In the genomic region with DNA sequence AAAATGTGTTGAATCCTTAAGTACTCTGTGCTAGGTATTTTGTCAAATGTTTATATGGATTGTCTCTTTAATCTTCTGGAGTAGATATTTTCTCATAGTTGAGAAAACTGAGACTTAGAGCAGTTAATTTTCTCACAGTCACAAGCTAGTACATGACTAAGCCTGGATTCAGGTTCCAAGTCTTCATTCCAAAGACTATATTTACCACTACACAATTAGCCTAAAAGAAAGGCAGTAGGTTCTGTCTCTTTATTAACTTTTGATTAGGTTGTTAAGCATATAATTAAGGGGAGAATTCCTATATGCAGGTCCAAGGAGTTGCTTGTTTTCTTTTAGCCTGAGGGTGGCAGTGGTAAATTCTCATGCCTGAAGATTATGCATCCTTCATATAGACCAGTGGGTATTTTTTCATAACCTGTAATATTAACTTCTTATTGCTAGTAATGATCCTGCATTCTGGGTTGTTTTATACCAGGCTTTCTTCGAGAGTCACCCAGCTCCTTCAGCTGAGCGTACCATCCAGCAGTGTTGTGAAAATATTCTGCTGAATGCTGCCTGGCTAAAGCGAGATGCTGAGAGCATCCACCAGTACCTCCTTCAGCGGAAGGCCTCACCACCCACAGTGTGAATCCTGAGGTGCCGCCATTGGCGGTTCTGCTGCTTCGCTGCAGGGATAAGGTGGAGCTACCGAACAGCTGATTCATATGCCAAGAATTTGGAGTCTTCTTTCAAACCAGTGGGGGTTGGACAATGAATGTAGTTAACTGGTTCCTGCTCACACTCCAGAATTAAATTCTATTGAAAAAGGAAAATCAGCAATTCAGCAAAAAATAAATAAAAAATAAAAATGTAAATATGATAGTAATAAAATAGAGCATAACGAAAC, we compare ENCODE assay signal across 8 cellular contexts. TPM values are rescaled to one million over a fixed set of nuclear protein-coding genes. Genes with fewer than 3 reads are reported as not detected.
A peak's percentile ranks its signal among the peaks of the same experiment; 100 is the strongest.
DNase-seq lines count a peak whose midpoint lies in the region; ATAC-seq and TF ChIP-seq lines count a peak whose summit lies in the region.

No MANE protein-coding gene starts in this region.

- TF ChIP-seq CTCF in brain microvascular endothelial cell (IDR thresholded peaks at IDR 0.05; ENCODE audit: low read depth, low read length, missing control alignments) (peak; percentile 22), left lung (IDR thresholded peaks at IDR 0.05) (no peak), uterus (IDR thresholded peaks at IDR 0.05) (no peak)

- peak; percentile 98 for DNase-seq in ACHN
- DNase-seq in brain microvascular endothelial cell = peak; percentile 92
- peak in 1 of 2 donors; percentile 42 for DNase-seq in left lung
- DNase-seq in uterus = peak; percentile 36 to 51
- no peak for DNase-seq in NCI-H2029 treated with DMSO at 0.1 percent for 48 hours (lab: John Stamatoyannopoulos, UW)

- TF ChIP-seq POLR2A in uterus (IDR thresholded peaks at IDR 0.05) = no peak

- peaks cover 17% of the 10 kb centered on the region for H3K4me1 ChIP-seq in HUES6 (ENCODE audit: control insufficient read depth, insufficient read depth, low read length)
- no peaks in the 10 kb centered on the region for H3K4me1 ChIP-seq in left lung
- peaks cover 0 to 5% of the 10 kb centered on the region in 2 donors for H3K4me1 ChIP-seq in uterus

- H3K9ac ChIP-seq in HUES6 (ENCODE audit: low read length) = peak overlapping the region; percentile 5

- ATAC-seq in left lung (peak; percentile 73), HG02678 (IDR thresholded peaks at IDR 0.05; ENCODE audit: unreplicated experiment) (no peak), HG02840 (IDR thresholded peaks at IDR 0.05; ENCODE audit: low FRiP score, unreplicated experiment) (no peak)

- in situ Hi-C loops in ACHN (cut with HindIII; ENCODE audit: low pct_ligation_motif_present, low pct_unique_long_range_greater_than_20kb, low sequenced_read_pairs) = no loop called here
- in situ Hi-C loops in brain microvascular endothelial cell (cut with HindIII; ENCODE audit: low pct_ligation_motif_present, low sequenced_read_pairs) = no loop called here

- H3K9me3 ChIP-seq in HUES6 (ENCODE audit: control insufficient read depth, insufficient read depth, low read depth, low read length) = no peaks in the 10 kb centered on the region
- no peaks in the 10 kb centered on the region for H3K9me3 ChIP-seq in left lung
- no peaks in the 10 kb centered on the region for H3K9me3 ChIP-seq in uterus

- peak overlapping the region; percentile 77; the same call in 1 of the 2 replicates for H3K27ac ChIP-seq in HUES6 (ENCODE audit: low read depth, low read length)
- peak overlapping the region; percentile 82 for H3K27ac ChIP-seq in brain microvascular endothelial cell
- H3K27ac ChIP-seq in left lung = no peak overlapping the region
- H3K27ac ChIP-seq in uterus = peak overlapping the region; percentile 48 to 57

- H3K36me3 ChIP-seq in HUES6 (ENCODE audit: control insufficient read depth, insufficient read depth, low read length) (peaks cover 52% of the 10 kb centered on the region), brain microvascular endothelial cell (replicated peaks) (peaks cover 30% of the 10 kb centered on the region), left lung (peaks cover 0 to 91% of the 10 kb centered on the region in 2 donors), uterus (no peaks in the 10 kb centered on the region)

- H3K27me3 ChIP-seq in HUES6 (ENCODE audit: control insufficient read depth, insufficient read depth, low read length) = no peaks in the 10 kb centered on the region
- no peaks in the 10 kb centered on the region for H3K27me3 ChIP-seq in brain microvascular endothelial cell (replicated peaks)
- no peaks in the 10 kb centered on the region for H3K27me3 ChIP-seq in left lung
- H3K27me3 ChIP-seq in uterus = no peaks in the 10 kb centered on the region

- intact Hi-C loops in left lung (cut with DNase I) = no loop called here
- intact Hi-C loops in uterus (cut with DNase I; ENCODE audit: low total_unique reads) = no loop called here

- H3K4me3 ChIP-seq in HUES6 (ENCODE audit: low read depth, low read length) = no peak overlapping the region
- H3K4me3 ChIP-seq in brain microvascular endothelial cell (ENCODE audit: low read depth, low read length) = no peak overlapping the region
- H3K4me3 ChIP-seq in left lung = no peak overlapping the region
- no peak overlapping the region for H3K4me3 ChIP-seq in uterus

RNA-seq across cellular contexts. Expression of gene KPNB1, which starts 28.2 kb away (rescaled TPM):
- 100 to 1,000 TPM; 195 to 305 TPM for total RNA-seq in left lung
- total RNA-seq in uterus = 100 to 1,000 TPM in 3 of 4 donors, 10 to 100 TPM in 1; 55.6 to 313 (median 209) TPM

Comparison
In these comparisons a context has a peak if more than half of its experiments do, and no peak if none do; other contexts are left out.
1. H3K27ac ChIP-seq: peak in HUES6 (single experiment), brain microvascular endothelial cell (single experiment) and uterus (2 of 2); none in left lung (0 of 2).